25 cellular contexts compared by ENCODE assay signal in the genomic region with DNA sequence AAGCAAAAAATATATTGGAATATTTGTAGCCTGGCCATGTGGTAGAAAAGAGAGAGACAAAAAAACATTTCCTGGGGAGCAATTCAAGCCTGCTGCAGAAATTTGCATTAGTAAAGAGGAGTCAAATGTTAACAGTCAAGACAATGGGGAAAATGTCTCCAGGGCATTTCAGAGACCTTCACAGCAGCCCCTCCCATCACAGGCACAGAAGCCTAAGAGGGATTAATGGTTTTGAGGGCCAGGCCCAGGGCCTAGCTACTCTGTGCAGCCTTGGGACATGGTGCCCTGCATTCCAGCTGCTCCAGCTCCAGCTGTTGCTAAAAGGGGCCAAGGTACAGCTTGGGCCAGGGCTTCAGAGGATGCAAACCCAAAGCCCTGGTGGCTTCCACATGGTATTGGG. TPM values are rescaled to one million over a fixed set of nuclear protein-coding genes. Genes with fewer than 3 reads are reported as not detected.
"Had no signal": no experiment of that assay in that cellular context is flagged by ENCODE, and none has a peak within 500 bp of the region (broad histone marks: within the 10 kb centered on the region; RNA-seq: fewer than 3 reads in every experiment).

No MANE protein-coding gene starts in this region.

- H3K4me3 ChIP-seq: gastrocnemius medialis, lower lobe of right lung, ovary, psoas muscle, sigmoid colon, stomach, tibial artery had no signal

- H3K4me1 Mint-ChIP-seq: natural killer cell; stimulated activated effector memory CD8-positive, alpha-beta T cell treated with anti-CD3 and anti-CD28 coated beads, Interleukin-12 subunit alpha, Interleukin-12 subunit beta, amount 100 ng/mL, for 72 hours had no signal

- H3K4me3 Mint-ChIP-seq: effector memory CD8-positive, alpha-beta T cell; natural killer cell; stimulated activated effector memory CD8-positive, alpha-beta T cell treated with anti-CD3 and anti-CD28 coated beads, Interleukin-12 subunit alpha, Interleukin-12 subunit beta, amount 100 ng/mL, for 72 hours; type B pancreatic cell had no signal

- H3K27me3 ChIP-seq: gastrocnemius medialis, ovary, sigmoid colon, stomach, tibial artery had no signal

- DNase-seq: cortex of kidney; effector memory CD8-positive, alpha-beta T cell; gastrocnemius medialis; head of caudate nucleus; kidney glomerular epithelial cell; left colon; left ventricle myocardium superior; lower lobe of right lung; natural killer cell; occipital lobe; ovary; posterior cingulate gyrus; psoas muscle; right cardiac atrium; sigmoid colon; stimulated activated CD4-positive, alpha-beta T cell treated with anti-CD3 and anti-CD28 coated beads, Interleukin-2, amount 100 ng/mL, for 24 hours; stimulated activated CD4-positive, alpha-beta T cell treated with anti-CD3 and anti-CD28 coated beads, Interleukin-4, amount 100 ng/mL, for 24 hours; stimulated activated naive CD4-positive, alpha-beta T cell treated with Interleukin-2 at 50 U/mL for 16 hours; stomach; tibial artery had no signal

- H3K36me3 Mint-ChIP-seq: stimulated activated effector memory CD8-positive, alpha-beta T cell treated with anti-CD3 and anti-CD28 coated beads, Interleukin-12 subunit alpha, Interleukin-12 subunit beta, amount 100 ng/mL, for 72 hours; type B pancreatic cell had no signal

- ATAC-seq: effector memory CD8-positive, alpha-beta T cell; gastrocnemius medialis; left colon; left ventricle myocardium superior; lower lobe of right lung; natural killer cell; psoas muscle; right cardiac atrium; stimulated activated effector memory CD8-positive, alpha-beta T cell treated with anti-CD3 and anti-CD28 coated beads, Interleukin-12 subunit alpha, Interleukin-12 subunit beta, amount 100 ng/mL, for 72 hours had no signal

- H3K36me3 ChIP-seq: gastrocnemius medialis, lower lobe of right lung, ovary had no signal

- H3K27ac ChIP-seq: gastrocnemius medialis, lower lobe of right lung, ovary, psoas muscle, sigmoid colon, stomach, tibial artery had no signal

- H3K27me3 Mint-ChIP-seq: effector memory CD8-positive, alpha-beta T cell; type B pancreatic cell had no signal

- H3K4me1 ChIP-seq: gastrocnemius medialis, lower lobe of right lung, psoas muscle, sigmoid colon, stomach had no signal

- H3K9me3 ChIP-seq: gastrocnemius medialis, psoas muscle had no signal

- H3K27ac Mint-ChIP-seq: effector memory CD8-positive, alpha-beta T cell; natural killer cell; stimulated activated effector memory CD8-positive, alpha-beta T cell treated with anti-CD3 and anti-CD28 coated beads, Interleukin-12 subunit alpha, Interleukin-12 subunit beta, amount 100 ng/mL, for 72 hours; type B pancreatic cell had no signal

RNA-seq across cellular contexts. Expression of a gene that starts 46.8 kb away (rescaled TPM):
- total RNA-seq: glomerular endothelial cell, natural killer cell, skeletal muscle tissue had no signal
- polyA plus RNA-seq: neural cell had no signal
